8 cellular contexts compared by ENCODE assay signal in genomic region chr2:239927424-239927981, GRCh38.
DNase-seq lines count a peak whose midpoint lies in the region; ATAC-seq and TF ChIP-seq lines count a peak whose summit lies in the region.

No MANE protein-coding gene starts in this region.

- TF ChIP-seq POLR2A in GM18505 (IDR thresholded peaks at IDR 0.05; ENCODE audit: borderline replicate concordance, extremely low read depth, insufficient read depth, insufficient read length), result no peak

- DNase-seq in GM04504 (ENCODE audit: low read depth) (peak; percentile 71), SK-MEL-5 (ENCODE audit: low read depth, low spot score) (peak; percentile 71), iris pigment epithelial cell (ENCODE audit: low read depth) (peak; percentile 93), iPS-NIHi11 (ENCODE audit: low spot score) (no peak), NCI-H1105 treated with DMSO at 0.1 percent for 48 hours (lab: John Stamatoyannopoulos, UW) (no peak)
- peak; percentile 86 for DNase-seq in activated naive CD4-positive, alpha-beta T cell treated with Interleukin-2 at 50 U/mL for 16 hours
- peak; percentile 24 to 49 (median 29) for DNase-seq in stimulated activated CD4-positive, alpha-beta T cell treated with anti-CD3 and anti-CD28 coated beads, TNF-alpha, amount 100 ng/mL, for 1 hour (ENCODE audit: low read depth in 3 of 3, low spot score in 1 of 3)

- in situ Hi-C loops in SK-MEL-5 (cut with HindIII; ENCODE audit: low pct_unique_long_range_greater_than_20kb, low sequenced_read_pairs), result no loop called here

- no peak for ATAC-seq in GM18505 (IDR thresholded peaks at IDR 0.05; ENCODE audit: unreplicated experiment)

Comparison
In these comparisons a context has a peak if more than half of its experiments do, and no peak if none do; other contexts are left out.
1. DNase-seq: peak in GM04504 (single experiment), SK-MEL-5 (single experiment), activated naive CD4-positive, alpha-beta T cell treated with Interleukin-2 at 50 U/mL for 16 hours (single experiment), iris pigment epithelial cell (single experiment) and stimulated activated CD4-positive, alpha-beta T cell treated with anti-CD3 and anti-CD28 coated beads, TNF-alpha, amount 100 ng/mL, for 1 hour (3 of 3); none in iPS-NIHi11 (single experiment) and NCI-H1105 treated with DMSO at 0.1 percent for 48 hours (single experiment).